ENCODE assay signal across 8 cellular contexts in genomic region chr1:52926864-52927218, GRCh38. TPM values are rescaled to one million over a fixed set of nuclear protein-coding genes. Genes with fewer than 3 reads are reported as not detected.
A peak's percentile ranks its signal among the peaks of the same experiment; 100 is the strongest.
DNase-seq lines count a peak whose midpoint lies in the region; ATAC-seq, FAIRE-seq and TF ChIP-seq lines count a peak whose summit lies in the region.

No MANE protein-coding gene starts in this region.

- H3K79me2 ChIP-seq in keratinocyte (ENCODE audit: control insufficient read depth, insufficient read depth, low read length) = no peaks in the 10 kb centered on the region

- peaks cover 6% of the 10 kb centered on the region for H3K4me1 ChIP-seq in keratinocyte (ENCODE audit: control insufficient read depth, extremely low read depth, insufficient read depth, low read length)
- H3K4me1 ChIP-seq in thymus (ENCODE audit: control insufficient read depth, insufficient read depth, low read length) = peaks cover 8% of the 10 kb centered on the region

- H3K9me3 Mint-ChIP-seq in activated CD8-positive, alpha-beta memory T cell treated with anti-CD3 and anti-CD28 coated beads, Interleukin-2, amount 10 ng/mL, durations not matched to agents 7 days and 5 days (ENCODE audit: low read depth) = no peaks in the 10 kb centered on the region
- no peaks in the 10 kb centered on the region for H3K9me3 Mint-ChIP-seq in activated CD8-positive, alpha-beta T cell treated with anti-CD3 and anti-CD28 coated beads for 36 hours

- peak overlapping the region; percentile 94 for H3K4me2 ChIP-seq in keratinocyte (ENCODE audit: control insufficient read depth, extremely low read depth, insufficient read depth, low read depth, low read length)

- no peak overlapping the region for H3K27ac ChIP-seq in keratinocyte (ENCODE audit: control insufficient read depth, insufficient read depth, low read length)
- H3K27ac ChIP-seq in thymus (ENCODE audit: low read depth) = no peak overlapping the region

- H3K9me1 ChIP-seq in keratinocyte (ENCODE audit: control insufficient read depth, extremely low read depth, insufficient read depth, low read length) = no peaks in the 10 kb centered on the region

- H3K27me3 ChIP-seq in keratinocyte (ENCODE audit: control insufficient read depth, extremely low read depth, insufficient read depth, low read length) (no peaks in the 10 kb centered on the region), thymus (ENCODE audit: control insufficient read depth, insufficient read depth) (no peaks in the 10 kb centered on the region)

- peak overlapping the region; percentile 96 for H2AFZ ChIP-seq in keratinocyte (ENCODE audit: control insufficient read depth, low read length)

- H3K27me3 Mint-ChIP-seq in activated CD8-positive, alpha-beta memory T cell treated with anti-CD3 and anti-CD28 coated beads, Interleukin-2, amount 10 ng/mL, durations not matched to agents 7 days and 5 days = peaks cover 6% of the 10 kb centered on the region
- H3K27me3 Mint-ChIP-seq in activated CD8-positive, alpha-beta T cell treated with anti-CD3 and anti-CD28 coated beads for 36 hours = no peaks in the 10 kb centered on the region

- POLR2A ChIA-PET in activated CD8-positive, alpha-beta T cell treated with anti-CD3 and anti-CD28 coated beads for 36 hours (lab: Charles Lee) = interaction anchor here (0.8 to 1.7 kb wide), 2 partner anchors 8 to 12 kb away, joined by 3 read pairs; no protein-coding TSS in a partner anchor

- H3K4me3 Mint-ChIP-seq in activated CD8-positive, alpha-beta memory T cell treated with anti-CD3 and anti-CD28 coated beads, Interleukin-2, amount 10 ng/mL, durations not matched to agents 7 days and 5 days = peak overlapping the region; percentile 75
- peak overlapping the region; percentile 75 for H3K4me3 Mint-ChIP-seq in activated CD8-positive, alpha-beta T cell treated with anti-CD3 and anti-CD28 coated beads for 36 hours

- H3K4me3 ChIP-seq in keratinocyte (ENCODE audit: control insufficient read depth in 2 of 3, extremely low read depth in 1 of 3, insufficient read depth in 2 of 3, low read depth in 1 of 3, low read length in 3 of 3) (peak overlapping the region; percentile 15 to 82 (median 81)), thymus (ENCODE audit: low read length) (peak overlapping the region; percentile 67)

- H4K20me1 ChIP-seq in keratinocyte (ENCODE audit: control insufficient read depth, extremely low read depth, insufficient read depth, low read length) = no peaks in the 10 kb centered on the region

- 23% methylated on average over 13 of the region's 13 CpGs for WGBS in thymus

- intact Hi-C loops in activated CD8-positive, alpha-beta T cell treated with anti-CD3 and anti-CD28 coated beads for 36 hours (cut with micrococcal nuclease) = no loop called here

- ATAC-seq in activated CD8-positive, alpha-beta memory T cell treated with anti-CD3 and anti-CD28 coated beads, Interleukin-2, amount 10 ng/mL, durations not matched to agents 7 days and 5 days = no peak
- no peak for ATAC-seq in activated CD8-positive, alpha-beta T cell treated with anti-CD3 and anti-CD28 coated beads for 36 hours
- no peak for ATAC-seq in HG02763 (IDR thresholded peaks at IDR 0.05; ENCODE audit: unreplicated experiment)

- H3K9me3 ChIP-seq in keratinocyte (ENCODE audit: control insufficient read depth, low read depth, low read length) (no peaks in the 10 kb centered on the region), thymus (ENCODE audit: control insufficient read depth) (no peaks in the 10 kb centered on the region)

- no peak for TF ChIP-seq CTCF in activated CD8-positive, alpha-beta T cell treated with anti-CD3 and anti-CD28 coated beads for 36 hours (IDR thresholded peaks at IDR 0.05)
- no peak for TF ChIP-seq CTCF in keratinocyte (optimal IDR thresholded peaks at IDR 0.05 in 1 of 3, IDR thresholded peaks at IDR 0.05 in 1 of 3, conservative IDR thresholded peaks at IDR 0.05 in 1 of 3; ENCODE audit: extremely low read depth in 1 of 3, insufficient read depth in 2 of 3, low read length in 3 of 3)

- peaks cover 16% of the 10 kb centered on the region for H3K4me1 Mint-ChIP-seq in activated CD8-positive, alpha-beta memory T cell treated with anti-CD3 and anti-CD28 coated beads, Interleukin-2, amount 10 ng/mL, durations not matched to agents 7 days and 5 days
- peaks cover 14% of the 10 kb centered on the region for H3K4me1 Mint-ChIP-seq in activated CD8-positive, alpha-beta T cell treated with anti-CD3 and anti-CD28 coated beads for 36 hours (ENCODE audit: low read depth)

- no peaks in the 10 kb centered on the region for H3K36me3 ChIP-seq in keratinocyte (ENCODE audit: control insufficient read depth in 2 of 2, extremely low read depth in 1 of 2, insufficient read depth in 2 of 2, low read length in 2 of 2)
- H3K36me3 ChIP-seq in thymus (ENCODE audit: control insufficient read depth, insufficient read depth) = no peaks in the 10 kb centered on the region

- no peak for DNase-seq in activated CD8-positive, alpha-beta memory T cell treated with anti-CD3 and anti-CD28 coated beads, Interleukin-2, amount 10 ng/mL, durations not matched to agents 7 days and 5 days
- no peak for DNase-seq in activated CD8-positive, alpha-beta memory T cell treated with anti-CD3 and anti-CD28 coated beads, Interleukin-2, amount 50 U/mL, for 4 hours
- DNase-seq in activated CD8-positive, alpha-beta T cell treated with anti-CD3 and anti-CD28 coated beads for 36 hours = no peak
- DNase-seq in keratinocyte (ENCODE audit: low read depth, low spot score) (no peak), COLO668 (lab: John Stamatoyannopoulos, UW; ENCODE audit: unreplicated experiment) (no peak), dedifferentiated amniotic fluid mesenchymal stem cell (ENCODE audit: extremely low spot score) (no peak)

- FAIRE-seq in keratinocyte (lab: Jason Lieb, UNC) = peak; percentile 34

- CTCF ChIA-PET in activated CD8-positive, alpha-beta memory T cell treated with anti-CD3 and anti-CD28 coated beads, Interleukin-2, amount 10 ng/mL, durations not matched to agents 7 days and 5 days (lab: Charles Lee) = no interaction called here
- CTCF ChIA-PET in activated CD8-positive, alpha-beta T cell treated with anti-CD3 and anti-CD28 coated beads for 36 hours (lab: Charles Lee) = no interaction called here

- H3K36me3 Mint-ChIP-seq in activated CD8-positive, alpha-beta memory T cell treated with anti-CD3 and anti-CD28 coated beads, Interleukin-2, amount 10 ng/mL, durations not matched to agents 7 days and 5 days = no peaks in the 10 kb centered on the region
- no peaks in the 10 kb centered on the region for H3K36me3 Mint-ChIP-seq in activated CD8-positive, alpha-beta T cell treated with anti-CD3 and anti-CD28 coated beads for 36 hours (ENCODE audit: low read depth)

- H3K9ac ChIP-seq in keratinocyte (ENCODE audit: control insufficient read depth, extremely low read depth, insufficient read depth, low read length) = no peak overlapping the region

- dilution Hi-C loops in keratinocyte (cut with MboI; ENCODE audit: extremely low pct_ligation_motif_present, low sequenced_read_pairs) = no loop called here

- H3K27ac Mint-ChIP-seq in activated CD8-positive, alpha-beta memory T cell treated with anti-CD3 and anti-CD28 coated beads, Interleukin-2, amount 10 ng/mL, durations not matched to agents 7 days and 5 days = no peak overlapping the region
- H3K27ac Mint-ChIP-seq in activated CD8-positive, alpha-beta T cell treated with anti-CD3 and anti-CD28 coated beads for 36 hours = peak overlapping the region; percentile 47

RNA-seq across cellular contexts. Expression of gene SCP2, which starts 0.2 kb away (rescaled TPM):
- 10 to 100 TPM; 72.1 to 72.8 TPM for total RNA-seq in activated CD8-positive, alpha-beta memory T cell treated with anti-CD3 and anti-CD28 coated beads, Interleukin-2, amount 10 ng/mL, durations not matched to agents 7 days and 5 days
- 10 to 100 TPM; 60.7 to 66.8 TPM for total RNA-seq in activated CD8-positive, alpha-beta T cell treated with anti-CD3 and anti-CD28 coated beads for 36 hours
- 75.0 to 116 TPM (median 84.1 TPM) in 3 replicates for polyA plus RNA-seq in keratinocyte
- polyA plus RNA-seq in keratinocyte (2011; ENCODE audit: low read depth) = 106 TPM
- polyA plus RNA-seq in keratinocyte (2011; cell fraction: cytosol; rRNA removed) = 84.6 and 132 TPM in 2 replicates
- polyA plus RNA-seq in keratinocyte (2011; cell fraction: nucleus; rRNA removed) = 50.7 and 69.9 TPM in 2 replicates
- 90.3 and 91.1 TPM in 2 replicates for polyA plus RNA-seq in keratinocyte (2012; ENCODE audit: low replicate concordance)
- polyA minus RNA-seq in keratinocyte = 26.0 to 62.6 TPM (median 26.9 TPM) in 3 replicates
- polyA minus RNA-seq in keratinocyte (2011; cell fraction: cytosol; rRNA and poly(A)+ RNA removed) = 35.1 TPM
- 17.1 and 35.3 TPM in 2 replicates for polyA minus RNA-seq in keratinocyte (2011; cell fraction: nucleus; rRNA and poly(A)+ RNA removed)
- polyA plus RNA-seq in thymus = 179 TPM

RNA-seq across cellular contexts. Expression of gene ECHDC2, which starts 5.3 kb away (rescaled TPM):
- total RNA-seq in activated CD8-positive, alpha-beta memory T cell treated with anti-CD3 and anti-CD28 coated beads, Interleukin-2, amount 10 ng/mL, durations not matched to agents 7 days and 5 days = 10 to 100 TPM; 33.2 to 48.0 TPM
- 10 to 100 TPM; 32.6 to 36.4 TPM for total RNA-seq in activated CD8-positive, alpha-beta T cell treated with anti-CD3 and anti-CD28 coated beads for 36 hours
- polyA plus RNA-seq in keratinocyte = 28.8 to 66.3 TPM (median 58.6 TPM) in 3 replicates
- polyA plus RNA-seq in keratinocyte (2011; ENCODE audit: low read depth) = 35.8 TPM
- polyA plus RNA-seq in keratinocyte (2011; cell fraction: cytosol; rRNA removed) = 16.8 and 18.4 TPM in 2 replicates
- polyA plus RNA-seq in keratinocyte (2011; cell fraction: nucleus; rRNA removed) = 290 and 319 TPM in 2 replicates
- 24.2 and 49.9 TPM in 2 replicates for polyA plus RNA-seq in keratinocyte (2012; ENCODE audit: low replicate concordance)
- polyA minus RNA-seq in keratinocyte = 13.4 to 30.6 TPM (median 28.2 TPM) in 3 replicates
- polyA minus RNA-seq in keratinocyte (2011; cell fraction: cytosol; rRNA and poly(A)+ RNA removed) = 6.1 TPM
- polyA minus RNA-seq in keratinocyte (2011; cell fraction: nucleus; rRNA and poly(A)+ RNA removed) = 35.3 and 54.1 TPM in 2 replicates
- 114 TPM for polyA plus RNA-seq in thymus
